ENCODE assay signal across 1 cellular context in the genomic region with DNA sequence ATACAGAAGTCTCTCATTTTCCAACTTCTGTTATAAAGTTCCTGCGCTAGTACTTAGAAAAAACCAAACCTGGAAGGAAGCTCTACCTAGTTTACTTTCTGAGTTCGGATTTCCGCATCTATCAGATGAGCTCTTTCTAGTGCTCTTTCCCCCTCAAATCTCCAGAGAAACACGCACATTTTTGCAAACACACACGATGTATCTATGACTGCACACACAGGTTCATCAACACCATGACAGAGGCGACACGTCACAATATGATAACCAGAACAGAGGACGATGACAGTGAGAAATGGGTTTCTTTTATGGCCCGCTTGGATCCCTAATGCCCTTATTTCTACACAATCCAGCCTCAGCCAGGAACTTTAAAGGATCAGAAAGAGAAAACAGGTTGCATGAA.
TF ChIP-seq lines count a peak whose summit lies in the region.

No MANE protein-coding gene starts in this region.

TF ChIP-seq in HepG2, 621 proteins besides CTCF, POLR2A, EP300 and RAD21 (continued from another document):
- TF ChIP-seq CREM (IDR thresholded peaks at IDR 0.05) (0 out of 2 replicates have a peak, but pooled peaks have one; percentile 13), CREM (CRISPR knock-in tag; IDR thresholded peaks at IDR 0.05) (no peak), EZH2 (conservative IDR thresholded peaks at IDR 0.05; ENCODE audit: low read depth, low read length) (peak; percentile 66; the same call in 1 of the 2 replicates), ZFX (CRISPR knock-in tag; IDR thresholded peaks at IDR 0.05; ENCODE audit: low read depth) (no peak), CREB1 (IDR thresholded peaks at IDR 0.05) (peak; percentile 78), CREB1 (CRISPR knock-in tag; IDR thresholded peaks at IDR 0.05) (no peak), CBX2 (IDR thresholded peaks at IDR 0.05; ENCODE audit: low read depth, low read length) (0 out of 2 replicates have a peak, but pooled peaks have one; percentile 44), CBX2 (CRISPR knock-in tag; IDR thresholded peaks at IDR 0.05; ENCODE audit: low read depth) (no peak)
- TF ChIP-seq, protein P1, sequence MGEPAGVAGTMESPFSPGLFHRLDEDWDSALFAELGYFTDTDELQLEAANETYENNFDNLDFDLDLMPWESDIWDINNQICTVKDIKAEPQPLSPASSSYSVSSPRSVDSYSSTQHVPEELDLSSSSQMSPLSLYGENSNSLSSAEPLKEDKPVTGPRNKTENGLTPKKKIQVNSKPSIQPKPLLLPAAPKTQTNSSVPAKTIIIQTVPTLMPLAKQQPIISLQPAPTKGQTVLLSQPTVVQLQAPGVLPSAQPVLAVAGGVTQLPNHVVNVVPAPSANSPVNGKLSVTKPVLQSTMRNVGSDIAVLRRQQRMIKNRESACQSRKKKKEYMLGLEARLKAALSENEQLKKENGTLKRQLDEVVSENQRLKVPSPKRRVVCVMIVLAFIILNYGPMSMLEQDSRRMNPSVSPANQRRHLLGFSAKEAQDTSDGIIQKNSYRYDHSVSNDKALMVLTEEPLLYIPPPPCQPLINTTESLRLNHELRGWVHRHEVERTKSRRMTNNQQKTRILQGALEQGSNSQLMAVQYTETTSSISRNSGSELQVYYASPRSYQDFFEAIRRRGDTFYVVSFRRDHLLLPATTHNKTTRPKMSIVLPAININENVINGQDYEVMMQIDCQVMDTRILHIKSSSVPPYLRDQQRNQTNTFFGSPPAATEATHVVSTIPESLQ (CRISPR knock-in tag; conservative IDR thresholded peaks at IDR 0.05): no peak
- TF ChIP-seq, protein P2, sequence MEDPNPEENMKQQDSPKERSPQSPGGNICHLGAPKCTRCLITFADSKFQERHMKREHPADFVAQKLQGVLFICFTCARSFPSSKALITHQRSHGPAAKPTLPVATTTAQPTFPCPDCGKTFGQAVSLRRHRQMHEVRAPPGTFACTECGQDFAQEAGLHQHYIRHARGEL (CRISPR knock-in tag; IDR thresholded peaks at IDR 0.05): no peak
